Comparison of ENCODE assay signal across 38 cellular contexts in genomic region chrX:122244080-122244479, GRCh38.
"Had no signal": no experiment of that assay in that cellular context is flagged by ENCODE, and none has a peak within 500 bp of the region (broad histone marks: within the 10 kb centered on the region; RNA-seq: fewer than 3 reads in every experiment).

No MANE protein-coding gene starts in this region.

- H3K27ac Mint-ChIP-seq: activated naive CD4-positive, alpha-beta T cell treated with anti-CD3 and anti-CD28 coated beads for 36 hours; activated naive CD4-positive, alpha-beta T cell treated with anti-CD3 and anti-CD28 coated beads, Interleukin-2, amount 10 ng/mL, durations not matched to agents 7 days and 5 days; activated naive CD4-positive, alpha-beta T cell treated with anti-CD3 and anti-CD28 coated beads, Interleukin-2, amount 50 U/mL, for 24 hours; activated naive CD4-positive, alpha-beta T cell treated with anti-CD3 and anti-CD28 coated beads, Interleukin-2, amount 50 U/mL, for 72 hours; activated naive CD8-positive, alpha-beta T cell; activated naive CD8-positive, alpha-beta T cell treated with anti-CD3 and anti-CD28 coated beads for 36 hours; activated naive CD8-positive, alpha-beta T cell treated with anti-CD3 and anti-CD28 coated beads, Interleukin-2, amount 10 ng/mL, durations not matched to agents 7 days and 5 days; activated naive CD8-positive, alpha-beta T cell treated with anti-CD3 and anti-CD28 coated beads, Interleukin-2, amount 50 U/mL, for 24 hours; activated T-cell treated with anti-CD3 and anti-CD28 coated beads, Interleukin-2, amount 50 U/mL, for 24 hours; activated T-cell treated with anti-CD3 and anti-CD28 coated beads, Interleukin-2, amount 50 U/mL, for 72 hours; activated T-helper 1 cell treated with anti-CD3 and anti-CD28 coated beads, Interleukin-12 subunit alpha, Interleukin-12 subunit beta, Interleukin-2, Interleukin-4 antibody, amounts not matched to agents 30 ng/mL and 10 ng/mL and 1 ng/mL, durations not matched to agents 14 hours and 24 hours and 36 hours; activated T-helper 17 cell treated with anti-CD3 and anti-CD28 coated beads, Interleukin-2, amount 50 U/mL, for 72 hours; activated T-helper 2 cell treated with anti-CD3 and anti-CD28 coated beads, Interferon-gamma antibody, Interleukin-2, Interleukin-4, amounts not matched to agents 10 μg/mL and 5 μg/mL and 100 μg/mL, durations not matched to agents 14 hours and 24 hours and 36 hours; brain had no signal

- H3K9me3 Mint-ChIP-seq: activated naive CD4-positive, alpha-beta T cell treated with anti-CD3 and anti-CD28 coated beads for 36 hours; activated naive CD4-positive, alpha-beta T cell treated with anti-CD3 and anti-CD28 coated beads, Interleukin-2, amount 10 ng/mL, durations not matched to agents 7 days and 5 days; activated naive CD4-positive, alpha-beta T cell treated with anti-CD3 and anti-CD28 coated beads, Interleukin-2, amount 50 U/mL, for 24 hours; activated naive CD8-positive, alpha-beta T cell treated with anti-CD3 and anti-CD28 coated beads for 36 hours; activated naive CD8-positive, alpha-beta T cell treated with anti-CD3 and anti-CD28 coated beads, Interleukin-2, amount 10 ng/mL, durations not matched to agents 7 days and 5 days; activated naive CD8-positive, alpha-beta T cell treated with anti-CD3 and anti-CD28 coated beads, Interleukin-2, amount 50 U/mL, for 24 hours; activated T-cell treated with anti-CD3 and anti-CD28 coated beads, Interleukin-2, amount 50 U/mL, for 24 hours; activated T-cell treated with anti-CD3 and anti-CD28 coated beads, Interleukin-2, amount 50 U/mL, for 4 hours; activated T-helper 1 cell treated with anti-CD3 and anti-CD28 coated beads, Interleukin-12 subunit alpha, Interleukin-12 subunit beta, Interleukin-2, Interleukin-4 antibody, amounts not matched to agents 30 ng/mL and 10 ng/mL and 1 ng/mL, durations not matched to agents 14 hours and 24 hours and 36 hours; activated T-helper 17 cell treated with anti-CD3 and anti-CD28 coated beads, Interleukin-2, amount 50 U/mL, for 72 hours; activated T-helper 2 cell treated with anti-CD3 and anti-CD28 coated beads, Interferon-gamma antibody, Interleukin-2, Interleukin-4, amounts not matched to agents 10 μg/mL and 5 μg/mL and 100 μg/mL, durations not matched to agents 14 hours and 24 hours and 36 hours; brain; central memory CD8-positive, alpha-beta T cell had no signal

- DNase-seq: activated effector memory CD4-positive, alpha-beta T cell treated with anti-CD3 and anti-CD28 coated beads, Interleukin-2, amount 50 U/mL, for 16 hours; activated effector memory CD4-positive, alpha-beta T cell treated with Interleukin-2 at 50 U/mL for 16 hours; activated gamma-delta T cell; activated gamma-delta T cell treated with Interleukin-2 at 50 U/mL for 16 hours; activated naive CD4-positive, alpha-beta T cell; activated naive CD4-positive, alpha-beta T cell treated with anti-CD3 and anti-CD28 coated beads for 36 hours; activated naive CD4-positive, alpha-beta T cell treated with anti-CD3 and anti-CD28 coated beads, Interleukin-2, amount 10 ng/mL, durations not matched to agents 7 days and 5 days; activated naive CD4-positive, alpha-beta T cell treated with anti-CD3 and anti-CD28 coated beads, Interleukin-2, amount 50 U/mL, for 16 hours; activated naive CD4-positive, alpha-beta T cell treated with Interleukin-2 at 50 U/mL for 16 hours; activated naive CD8-positive, alpha-beta T cell treated with anti-CD3 and anti-CD28 coated beads for 36 hours; activated naive CD8-positive, alpha-beta T cell treated with anti-CD3 and anti-CD28 coated beads, Interleukin-2, amount 10 ng/mL, durations not matched to agents 7 days and 5 days; activated naive CD8-positive, alpha-beta T cell treated with anti-CD3 and anti-CD28 coated beads, Interleukin-2, amount 50 U/mL, for 24 hours; activated T-cell treated with anti-CD3 and anti-CD28 coated beads, Interleukin-2, amount 50 U/mL, for 24 hours; activated T-cell treated with anti-CD3 and anti-CD28 coated beads, Interleukin-2, amount 50 U/mL, for 4 hours; activated T-cell treated with anti-CD3 and anti-CD28 coated beads, Interleukin-2, amount 50 U/mL, for 48 hours; activated T-cell treated with anti-CD3 and anti-CD28 coated beads, Interleukin-2, amount 50 U/mL, for 72 hours; adrenal gland; amniotic stem cell; amygdala; anterior cingulate cortex; aorta; body of pancreas; brain microvascular endothelial cell; caudate nucleus; central memory CD4-positive, alpha-beta T cell; cerebellar nuclear complex had no signal

- H3K27ac ChIP-seq: adrenal gland, ascending aorta, body of pancreas, brain microvascular endothelial cell, breast epithelium, cardiac muscle cell had no signal

- ATAC-seq: activated naive CD4-positive, alpha-beta T cell treated with anti-CD3 and anti-CD28 coated beads, Interleukin-2, amount 50 U/mL, for 72 hours; activated naive CD8-positive, alpha-beta T cell treated with anti-CD3 and anti-CD28 coated beads, Interleukin-2, amount 50 U/mL, for 24 hours; activated T-cell treated with anti-CD3 and anti-CD28 coated beads, Interleukin-2, amount 50 U/mL, for 4 hours; activated T-cell treated with anti-CD3 and anti-CD28 coated beads, Interleukin-2, amount 50 U/mL, for 72 hours; activated T-helper 17 cell treated with anti-CD3 and anti-CD28 coated beads, Interleukin-2, amount 50 U/mL, for 72 hours; body of pancreas had no signal

- FAIRE-seq: bronchial epithelial cell had no signal

- H3K27me3 Mint-ChIP-seq: activated naive CD4-positive, alpha-beta T cell treated with anti-CD3 and anti-CD28 coated beads, Interleukin-2, amount 10 ng/mL, durations not matched to agents 7 days and 5 days; activated naive CD4-positive, alpha-beta T cell treated with anti-CD3 and anti-CD28 coated beads, Interleukin-2, amount 50 U/mL, for 24 hours; activated naive CD8-positive, alpha-beta T cell; activated naive CD8-positive, alpha-beta T cell treated with anti-CD3 and anti-CD28 coated beads for 36 hours; activated naive CD8-positive, alpha-beta T cell treated with anti-CD3 and anti-CD28 coated beads, Interleukin-2, amount 10 ng/mL, durations not matched to agents 7 days and 5 days; activated naive CD8-positive, alpha-beta T cell treated with anti-CD3 and anti-CD28 coated beads, Interleukin-2, amount 50 U/mL, for 24 hours; activated T-helper 17 cell treated with anti-CD3 and anti-CD28 coated beads, Interleukin-2, amount 50 U/mL, for 72 hours; brain; central memory CD8-positive, alpha-beta T cell had no signal

- H3K4me1 Mint-ChIP-seq: activated naive CD4-positive, alpha-beta T cell treated with anti-CD3 and anti-CD28 coated beads, Interleukin-2, amount 10 ng/mL, durations not matched to agents 7 days and 5 days; activated naive CD4-positive, alpha-beta T cell treated with anti-CD3 and anti-CD28 coated beads, Interleukin-2, amount 50 U/mL, for 24 hours; activated naive CD8-positive, alpha-beta T cell treated with anti-CD3 and anti-CD28 coated beads for 36 hours; activated naive CD8-positive, alpha-beta T cell treated with anti-CD3 and anti-CD28 coated beads, Interleukin-2, amount 10 ng/mL, durations not matched to agents 7 days and 5 days; activated naive CD8-positive, alpha-beta T cell treated with anti-CD3 and anti-CD28 coated beads, Interleukin-2, amount 50 U/mL, for 24 hours; activated T-helper 17 cell treated with anti-CD3 and anti-CD28 coated beads, Interleukin-2, amount 50 U/mL, for 72 hours; central memory CD8-positive, alpha-beta T cell had no signal

- H3K36me3 Mint-ChIP-seq: activated naive CD4-positive, alpha-beta T cell treated with anti-CD3 and anti-CD28 coated beads, Interleukin-2, amount 10 ng/mL, durations not matched to agents 7 days and 5 days; activated naive CD4-positive, alpha-beta T cell treated with anti-CD3 and anti-CD28 coated beads, Interleukin-2, amount 50 U/mL, for 24 hours; activated naive CD4-positive, alpha-beta T cell treated with anti-CD3 and anti-CD28 coated beads, Interleukin-2, amount 50 U/mL, for 72 hours; activated naive CD8-positive, alpha-beta T cell; activated naive CD8-positive, alpha-beta T cell treated with anti-CD3 and anti-CD28 coated beads for 36 hours; activated naive CD8-positive, alpha-beta T cell treated with anti-CD3 and anti-CD28 coated beads, Interleukin-2, amount 10 ng/mL, durations not matched to agents 7 days and 5 days; brain had no signal

- H3K27me3 ChIP-seq: adrenal gland, ascending aorta, body of pancreas, brain microvascular endothelial cell, breast epithelium, cardiac muscle cell had no signal

- H3K36me3 ChIP-seq: adrenal gland, ascending aorta, brain microvascular endothelial cell, breast epithelium, cardiac muscle cell had no signal

- H3K9me3 ChIP-seq: adrenal gland, ascending aorta, body of pancreas had no signal

- H3K4me3 Mint-ChIP-seq: activated naive CD4-positive, alpha-beta T cell treated with anti-CD3 and anti-CD28 coated beads for 36 hours; activated naive CD4-positive, alpha-beta T cell treated with anti-CD3 and anti-CD28 coated beads, Interleukin-2, amount 10 ng/mL, durations not matched to agents 7 days and 5 days; activated naive CD4-positive, alpha-beta T cell treated with anti-CD3 and anti-CD28 coated beads, Interleukin-2, amount 50 U/mL, for 24 hours; activated naive CD8-positive, alpha-beta T cell; activated naive CD8-positive, alpha-beta T cell treated with anti-CD3 and anti-CD28 coated beads for 36 hours; activated naive CD8-positive, alpha-beta T cell treated with anti-CD3 and anti-CD28 coated beads, Interleukin-2, amount 10 ng/mL, durations not matched to agents 7 days and 5 days; activated naive CD8-positive, alpha-beta T cell treated with anti-CD3 and anti-CD28 coated beads, Interleukin-2, amount 50 U/mL, for 24 hours; activated T-cell treated with anti-CD3 and anti-CD28 coated beads, Interleukin-2, amount 50 U/mL, for 24 hours; activated T-cell treated with anti-CD3 and anti-CD28 coated beads, Interleukin-2, amount 50 U/mL, for 4 hours; activated T-cell treated with anti-CD3 and anti-CD28 coated beads, Interleukin-2, amount 50 U/mL, for 72 hours; activated T-helper 1 cell treated with anti-CD3 and anti-CD28 coated beads, Interleukin-12 subunit alpha, Interleukin-12 subunit beta, Interleukin-2, Interleukin-4 antibody, amounts not matched to agents 30 ng/mL and 10 ng/mL and 1 ng/mL, durations not matched to agents 14 hours and 24 hours and 36 hours; activated T-helper 17 cell treated with anti-CD3 and anti-CD28 coated beads, Interleukin-2, amount 50 U/mL, for 72 hours; brain; central memory CD8-positive, alpha-beta T cell had no signal

- H3K4me1 ChIP-seq: adrenal gland, ascending aorta, body of pancreas, breast epithelium had no signal

- H3K4me3 ChIP-seq: adrenal gland, ascending aorta, body of pancreas, breast epithelium, cardiac muscle cell had no signal
